In the genomic region with DNA sequence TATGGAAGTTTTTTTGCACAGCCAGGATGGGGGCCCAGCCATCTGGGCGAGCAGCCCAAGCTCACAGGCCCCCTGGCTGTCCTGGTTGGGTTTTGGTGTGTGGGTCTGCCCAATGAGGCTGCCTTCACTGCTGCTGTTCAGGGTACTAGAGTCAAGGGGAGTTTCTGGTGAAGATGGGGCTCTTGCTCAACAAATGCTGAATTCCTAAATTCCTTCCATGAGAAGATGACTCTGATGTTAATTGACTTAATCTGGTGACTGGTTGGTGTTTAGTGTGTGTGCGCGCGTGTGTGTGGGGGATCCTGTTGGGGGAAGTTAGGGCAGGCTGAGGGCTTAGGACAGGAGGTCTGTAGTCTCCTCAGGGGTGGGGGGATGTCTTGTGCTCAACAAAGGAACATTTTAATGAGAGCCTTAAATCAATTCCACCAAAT, we compare ENCODE assay signal across 13 cellular contexts. TPM values are rescaled to one million over a fixed set of nuclear protein-coding genes. Genes with fewer than 3 reads are reported as not detected.
DNase-seq lines count a peak whose midpoint lies in the region; ATAC-seq lines count a peak whose summit lies in the region.
"Had no signal": no experiment of that assay in that cellular context is flagged by ENCODE, and none has a peak within 500 bp of the region (broad histone marks: within the 10 kb centered on the region; RNA-seq: fewer than 3 reads in every experiment).

No MANE protein-coding gene starts in this region.

- no peaks in the 10 kb centered on the region for H3K27me3 ChIP-seq in HUES48 (ENCODE audit: control insufficient read depth, insufficient read depth, low read length)
- H3K27me3 ChIP-seq: pancreas had no signal

- H3K4me1 Mint-ChIP-seq in central memory CD8-positive, alpha-beta T cell, result no peaks in the 10 kb centered on the region
- peaks cover 7% of the 10 kb centered on the region for H3K4me1 Mint-ChIP-seq in activated naive CD4-positive, alpha-beta T cell treated with anti-CD3 and anti-CD28 coated beads for 36 hours (ENCODE audit: low read depth)

- intact Hi-C loops in left colon (cut with DNase I, micrococcal nuclease), result loop anchor here in 1 of 2 donors (10.0 kb wide), 1 partner anchor 47 kb away; no protein-coding TSS in a partner anchor
- intact Hi-C loops in activated naive CD4-positive, alpha-beta T cell treated with anti-CD3 and anti-CD28 coated beads for 36 hours (cut with micrococcal nuclease), result loop anchor here (10.0 kb wide), 1 partner anchor 427 kb away; no protein-coding TSS in a partner anchor

- H3K27ac Mint-ChIP-seq in central memory CD8-positive, alpha-beta T cell (ENCODE audit: low read depth), result no peak overlapping the region
- H3K27ac Mint-ChIP-seq in activated naive CD4-positive, alpha-beta T cell treated with anti-CD3 and anti-CD28 coated beads for 36 hours, result no peak overlapping the region
- H3K27ac Mint-ChIP-seq: CD4-positive, alpha-beta memory T cell had no signal

- no peak for ATAC-seq in central memory CD8-positive, alpha-beta T cell (replicated peaks; ENCODE audit: extremely low read depth, poor library complexity, severe bottlenecking)
- no peak for ATAC-seq in GM18868 (IDR thresholded peaks at IDR 0.05; ENCODE audit: unreplicated experiment)
- ATAC-seq in left colon, result no peak
- ATAC-seq in HG03432 (IDR thresholded peaks at IDR 0.05; ENCODE audit: unreplicated experiment), result no peak

- WGBS in mesodermal cell (ENCODE audit: insufficient coverage in 2 of 2), 2 experiments, result 47 to 64% methylated on average over 4 of the region's 4 CpGs

- peaks cover 16% of the 10 kb centered on the region for H3K27me3 Mint-ChIP-seq in central memory CD8-positive, alpha-beta T cell
- H3K27me3 Mint-ChIP-seq in activated naive CD4-positive, alpha-beta T cell treated with anti-CD3 and anti-CD28 coated beads for 36 hours (ENCODE audit: low read depth), result peaks cover 14% of the 10 kb centered on the region

- H3K9me3 ChIP-seq in HUES48 (ENCODE audit: control insufficient read depth, insufficient read depth, low read length), result no peaks in the 10 kb centered on the region
- H3K9me3 ChIP-seq in mesodermal cell (ENCODE audit: control insufficient read depth, low read length), result no peaks in the 10 kb centered on the region
- H3K9me3 ChIP-seq: pancreas had no signal

- H3K4me1 ChIP-seq in HUES48 (ENCODE audit: control insufficient read depth, insufficient read depth, low read length), result peaks cover 30% of the 10 kb centered on the region
- peaks cover 27% of the 10 kb centered on the region for H3K4me1 ChIP-seq in mesodermal cell (ENCODE audit: control insufficient read depth, insufficient read depth, low read length, poor library complexity, severe bottlenecking)
- H3K4me1 ChIP-seq: pancreas had no signal

- DNase-seq in AG08395 (ENCODE audit: low spot score), result peak; percentile 60
- DNase-seq in central memory CD8-positive, alpha-beta T cell (ENCODE audit: low spot score in 2 of 2), result no peak
- no peak for DNase-seq in left colon
- DNase-seq in activated naive CD4-positive, alpha-beta T cell treated with anti-CD3 and anti-CD28 coated beads for 36 hours, result no peak
- DNase-seq: activated CD4-positive, alpha-beta T cell treated with anti-CD3 and anti-CD28 coated beads, Interleukin-2, amount 50 U/mL, for 1 hour; CD4-positive, alpha-beta memory T cell; NCI-H1105; pancreas; RPMI8226 had no signal

- H3K36me3 ChIP-seq in HUES48 (ENCODE audit: control insufficient read depth, insufficient read depth, low read length), result peaks cover 9% of the 10 kb centered on the region
- peaks cover 17% of the 10 kb centered on the region for H3K36me3 ChIP-seq in mesodermal cell (ENCODE audit: control insufficient read depth, insufficient read depth, low read length)
- H3K36me3 ChIP-seq: pancreas had no signal

- H3K36me3 Mint-ChIP-seq in central memory CD8-positive, alpha-beta T cell (ENCODE audit: insufficient read depth), result peaks cover 4% of the 10 kb centered on the region
- H3K36me3 Mint-ChIP-seq in activated naive CD4-positive, alpha-beta T cell treated with anti-CD3 and anti-CD28 coated beads for 36 hours (ENCODE audit: low read depth), result no peaks in the 10 kb centered on the region

- H3K9ac ChIP-seq in HUES48 (ENCODE audit: low read depth, low read length), result no peak overlapping the region

- CTCF ChIA-PET in activated naive CD4-positive, alpha-beta T cell treated with anti-CD3 and anti-CD28 coated beads for 36 hours (lab: Charles Lee), result interaction anchor here (2.9 kb wide), 1 partner anchor 65 kb away, joined by 16 read pairs; no protein-coding TSS in a partner anchor

- H3K9me3 Mint-ChIP-seq in central memory CD8-positive, alpha-beta T cell, result no peaks in the 10 kb centered on the region
- H3K9me3 Mint-ChIP-seq in activated naive CD4-positive, alpha-beta T cell treated with anti-CD3 and anti-CD28 coated beads for 36 hours, result no peaks in the 10 kb centered on the region
- H3K9me3 Mint-ChIP-seq: CD4-positive, alpha-beta memory T cell had no signal

- peak overlapping the region; percentile 95 for H3K4me3 ChIP-seq in HUES48 (ENCODE audit: low read depth, low read length)
- peak overlapping the region; percentile 94 for H3K4me3 ChIP-seq in mesodermal cell (ENCODE audit: extremely low read depth, insufficient read depth, low read length, poor library complexity, severe bottlenecking)

- H3K27ac ChIP-seq in HUES48 (ENCODE audit: low read depth, low read length) (peak overlapping the region; percentile 79), mesodermal cell (ENCODE audit: low read depth, low read length, severe bottlenecking) (no peak overlapping the region)
- H3K27ac ChIP-seq: pancreas had no signal

- peak overlapping the region; percentile 49 for H3K4me3 Mint-ChIP-seq in central memory CD8-positive, alpha-beta T cell
- H3K4me3 Mint-ChIP-seq in activated naive CD4-positive, alpha-beta T cell treated with anti-CD3 and anti-CD28 coated beads for 36 hours, result no peak overlapping the region

RNA-seq across cellular contexts. Expression of a gene that starts 1.9 kb away (rescaled TPM):
- polyA plus RNA-seq in mesodermal cell (2013, experiment 1 of 2), result 160 TPM
- polyA plus RNA-seq in mesodermal cell (2013, experiment 2 of 2), result 129 TPM
- total RNA-seq in left colon, result 1 to 10 TPM; 8.0 to 9.7 TPM
- 1 to 10 TPM; 2.0 to 2.2 TPM for total RNA-seq in activated naive CD4-positive, alpha-beta T cell treated with anti-CD3 and anti-CD28 coated beads for 36 hours

RNA-seq across cellular contexts. Expression of a gene that starts 18.6 kb away (rescaled TPM):
- polyA plus RNA-seq in mesodermal cell (2013, experiment 1 of 2), result 36.5 TPM
- polyA plus RNA-seq in mesodermal cell (2013, experiment 2 of 2), result 34.1 TPM
- 100 to 1,000 TPM; 109 to 122 TPM for total RNA-seq in left colon
- total RNA-seq in activated naive CD4-positive, alpha-beta T cell treated with anti-CD3 and anti-CD28 coated beads for 36 hours, result 10 to 100 TPM; 12.0 to 12.3 TPM

RNA-seq across cellular contexts. Expression of a gene that starts 18.8 kb away (rescaled TPM):
- 65.2 TPM for polyA plus RNA-seq in mesodermal cell (2013, experiment 1 of 2)
- 60.8 TPM for polyA plus RNA-seq in mesodermal cell (2013, experiment 2 of 2)
- 10 to 100 TPM; 62.5 to 75.0 TPM for total RNA-seq in left colon
- total RNA-seq in activated naive CD4-positive, alpha-beta T cell treated with anti-CD3 and anti-CD28 coated beads for 36 hours, result 10 to 100 TPM; 87.7 to 95.1 TPM

RNA-seq across cellular contexts. Expression of a gene that starts 24.3 kb away (rescaled TPM):
- 46.0 TPM for polyA plus RNA-seq in mesodermal cell (2013, experiment 1 of 2)
- 39.7 TPM for polyA plus RNA-seq in mesodermal cell (2013, experiment 2 of 2)
- total RNA-seq in left colon, result 10 to 100 TPM; 14.9 to 15.3 TPM
- total RNA-seq in activated naive CD4-positive, alpha-beta T cell treated with anti-CD3 and anti-CD28 coated beads for 36 hours, result 10 to 100 TPM; 21.9 to 22.1 TPM

RNA-seq across cellular contexts. Expression of a gene that starts 56.6 kb away (rescaled TPM):
- 79.8 TPM for polyA plus RNA-seq in mesodermal cell (2013, experiment 1 of 2)
- polyA plus RNA-seq in mesodermal cell (2013, experiment 2 of 2), result 80.5 TPM
- 10 to 100 TPM; 33.6 to 45.8 TPM for total RNA-seq in left colon
- 10 to 100 TPM; 31.0 to 32.7 TPM for total RNA-seq in activated naive CD4-positive, alpha-beta T cell treated with anti-CD3 and anti-CD28 coated beads for 36 hours

Comparison
In these comparisons a context has a peak if more than half of its experiments do, and no peak if none do; other contexts are left out.
1. RNA of a gene that starts 18.6 kb away (total RNA-seq): 109 to 122 TPM in left colon; 12.0 to 12.3 TPM in activated naive CD4-positive, alpha-beta T cell treated with anti-CD3 and anti-CD28 coated beads for 36 hours; every median in the first group is over 4 times any median in the second.